11 cellular contexts compared by ENCODE assay signal in genomic region chr6:168150551-168151444, GRCh38.
DNase-seq lines count a peak whose midpoint lies in the region; ATAC-seq, FAIRE-seq and TF ChIP-seq lines count a peak whose summit lies in the region.
"Had no signal": no experiment of that assay in that cellular context is flagged by ENCODE, and none has a peak within 500 bp of the region (broad histone marks: within the 10 kb centered on the region; RNA-seq: fewer than 3 reads in every experiment).

No MANE protein-coding gene starts in this region.

- H3K27me3 ChIP-seq in pancreas: peaks cover 0 to 3% (median 0%) of the 10 kb centered on the region in 4 donors

- no peaks in the 10 kb centered on the region for H3K36me3 ChIP-seq in pancreas

- H3K9me3 ChIP-seq in pancreas: no peaks in the 10 kb centered on the region

- in situ Hi-C loops in Caki2 (cut with HindIII; ENCODE audit: low pct_unique_long_range_greater_than_20kb, low sequenced_read_pairs): no loop called here

- ATAC-seq in pancreas: peak in 3 of 4 donors; percentile 66 to 83 (median 66)
- no peak for ATAC-seq in GM18519 (IDR thresholded peaks at IDR 0.05; ENCODE audit: low FRiP score, unreplicated experiment)
- no peak for ATAC-seq in HG02884 (IDR thresholded peaks at IDR 0.05; ENCODE audit: unreplicated experiment)
- ATAC-seq: activated T-cell treated with anti-CD3 and anti-CD28 coated beads, Interleukin-2, amount 50 U/mL, for 4 hours had no signal

- no peak overlapping the region for H3K27ac ChIP-seq in pancreas

- H3K4me3 ChIP-seq in fibroblast of villous mesenchyme (ENCODE audit: low read depth, low read length) (no peak overlapping the region), pancreas (no peak overlapping the region)

- 31% methylated on average over 30 of the region's 30 CpGs for WGBS in pancreas, 2 donors

- no peaks in the 10 kb centered on the region for H3K4me1 ChIP-seq in pancreas

- FAIRE-seq in pancreas (lab: Jason Lieb, UNC): no peak

- intact Hi-C loops in pancreas (cut with DNase I): loop anchor here in 1 of 3 donors (10.0 kb wide), 1 partner anchor 204 kb away; no protein-coding TSS in a partner anchor

- TF ChIP-seq CTCF in fibroblast of villous mesenchyme (IDR thresholded peaks at IDR 0.05; ENCODE audit: insufficient read depth, low read depth, low read length) (peak; percentile 58), pancreas (IDR thresholded peaks at IDR 0.05) (peak in 2 of 4 donors; percentile 12 to 31)

- DNase-seq in Caki2 (ENCODE audit: low read depth) (peak; percentile 42), NCI-H345 treated with DMSO at 0.1 percent for 48 hours (lab: John Stamatoyannopoulos, UW; ENCODE audit: unreplicated experiment) (peak; percentile 21), fibroblast of villous mesenchyme (ENCODE audit: low read depth) (peak; percentile 11), pancreas (peak in 1 of 6 donors; percentile 31), HuH-7.5 (ENCODE audit: low spot score) (no peak)
- no peak for DNase-seq in stimulated activated CD4-positive, alpha-beta T cell treated with anti-CD3 and anti-CD28 coated beads, Interleukin-1b, Interleukin-23, amount 100 ng/mL, for 48 hours
- DNase-seq: activated T-cell treated with anti-CD3 and anti-CD28 coated beads, Interleukin-2, amount 50 U/mL, for 4 hours; effector memory CD4-positive, alpha-beta T cell; naive B cell had no signal

Comparison
In these comparisons a context has a peak if more than half of its experiments do, and no peak if none do; other contexts are left out.
1. DNase-seq: peak in Caki2 (single experiment), NCI-H345 treated with DMSO at 0.1 percent for 48 hours (single experiment) and fibroblast of villous mesenchyme (single experiment); none in stimulated activated CD4-positive, alpha-beta T cell treated with anti-CD3 and anti-CD28 coated beads, Interleukin-1b, Interleukin-23, amount 100 ng/mL, for 48 hours (single experiment) and HuH-7.5 (single experiment).
2. ATAC-seq: peak in pancreas (3 of 4); none in GM18519 (single experiment) and HG02884 (single experiment).